7 cellular contexts compared by ENCODE assay signal in the genomic region with DNA sequence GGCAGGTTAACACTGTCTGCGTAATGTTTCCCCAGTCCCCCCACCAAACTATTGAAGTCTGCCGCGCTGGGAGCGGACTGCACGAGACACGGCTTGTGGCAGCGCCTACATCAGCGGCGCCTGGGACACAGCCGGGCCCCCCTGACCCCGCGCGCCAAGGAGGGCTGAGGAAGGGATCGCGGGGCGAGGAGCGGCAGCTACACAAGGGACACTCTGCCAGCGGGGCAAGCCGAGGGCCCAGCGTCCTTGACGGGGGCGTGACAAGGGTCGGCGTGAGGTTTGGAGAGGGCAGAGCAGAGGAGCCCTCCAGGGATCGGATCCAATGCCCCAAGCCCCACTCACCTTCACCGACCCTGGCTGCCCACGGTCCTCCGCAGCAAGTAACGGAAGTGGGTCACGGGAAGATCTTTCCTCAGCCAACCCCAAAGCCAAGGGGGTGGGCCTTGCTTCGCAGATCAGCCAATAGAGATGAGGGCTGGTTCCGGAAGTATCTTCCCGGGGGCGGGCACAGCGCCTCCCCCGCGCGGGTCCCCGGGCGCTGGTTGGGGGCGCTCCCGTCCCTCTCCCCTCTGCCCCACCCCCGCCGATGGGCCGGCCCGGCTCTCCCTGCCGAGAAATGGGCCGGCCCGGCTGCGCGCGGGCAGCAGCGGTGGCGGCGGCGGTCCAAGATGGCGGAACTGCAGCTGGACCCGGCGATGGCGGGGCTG.
DNase-seq lines count a peak whose midpoint lies in the region; ATAC-seq and TF ChIP-seq lines count a peak whose summit lies in the region.

A gene (minus strand): TSS at position 387 of the 707 bp plus-strand sequence. CDS start 4,319 bp downstream, outside the sequence.
A gene with protein sequence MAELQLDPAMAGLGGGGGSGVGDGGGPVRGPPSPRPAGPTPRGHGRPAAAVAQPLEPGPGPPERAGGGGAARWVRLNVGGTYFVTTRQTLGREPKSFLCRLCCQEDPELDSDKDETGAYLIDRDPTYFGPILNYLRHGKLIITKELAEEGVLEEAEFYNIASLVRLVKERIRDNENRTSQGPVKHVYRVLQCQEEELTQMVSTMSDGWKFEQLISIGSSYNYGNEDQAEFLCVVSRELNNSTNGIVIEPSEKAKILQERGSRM (plus strand): TSS at position 643 of the 707 bp plus-strand sequence. CDS start 26 bp downstream, at position 669.

- H3K4me3 ChIP-seq in astrocyte of the spinal cord (ENCODE audit: low read depth, low read length), result peak within 1 kb of the TSS; percentile 95
- peak within 1 kb of the TSS; percentile 92 for H3K4me3 ChIP-seq in retinal pigment epithelial cell (ENCODE audit: low read length)

- TF ChIP-seq CTCF in astrocyte of the spinal cord (IDR thresholded peaks at IDR 0.05; ENCODE audit: low read depth, low read length), result no peak
- TF ChIP-seq CTCF in retinal pigment epithelial cell (conservative IDR thresholded peaks at IDR 0.05; ENCODE audit: low read depth, low read length), result no peak

- peak; percentile 77 for ATAC-seq in GM18508 (IDR thresholded peaks at IDR 0.05; ENCODE audit: insufficient read depth, unreplicated experiment)
- ATAC-seq in HG03025 (IDR thresholded peaks at IDR 0.05; ENCODE audit: low FRiP score, unreplicated experiment), result peak; percentile 90

- DNase-seq in NCI-H2081 (lab: John Stamatoyannopoulos, UW), result peak; percentile 97 to 98
- peak; percentile 95 for DNase-seq in T1000 (lab: John Stamatoyannopoulos, UW)
- DNase-seq in astrocyte of the spinal cord (ENCODE audit: low read depth, low spot score), result peak; percentile 98
- peak; percentile 97 for DNase-seq in hippocampal formation (lab: John Stamatoyannopoulos, UW)
- peak; percentile 92 for DNase-seq in retinal pigment epithelial cell (ENCODE audit: low read depth)

- in situ Hi-C loops in astrocyte of the spinal cord (cut with HindIII; ENCODE audit: low sequenced_read_pairs), result no loop called here

Comparison
In these comparisons a context has a peak if more than half of its experiments do, and no peak if none do; other contexts are left out.
1. Peak in every context shown above with its lines: DNase-seq, ATAC-seq and H3K4me3 ChIP-seq.